In the genomic region with DNA sequence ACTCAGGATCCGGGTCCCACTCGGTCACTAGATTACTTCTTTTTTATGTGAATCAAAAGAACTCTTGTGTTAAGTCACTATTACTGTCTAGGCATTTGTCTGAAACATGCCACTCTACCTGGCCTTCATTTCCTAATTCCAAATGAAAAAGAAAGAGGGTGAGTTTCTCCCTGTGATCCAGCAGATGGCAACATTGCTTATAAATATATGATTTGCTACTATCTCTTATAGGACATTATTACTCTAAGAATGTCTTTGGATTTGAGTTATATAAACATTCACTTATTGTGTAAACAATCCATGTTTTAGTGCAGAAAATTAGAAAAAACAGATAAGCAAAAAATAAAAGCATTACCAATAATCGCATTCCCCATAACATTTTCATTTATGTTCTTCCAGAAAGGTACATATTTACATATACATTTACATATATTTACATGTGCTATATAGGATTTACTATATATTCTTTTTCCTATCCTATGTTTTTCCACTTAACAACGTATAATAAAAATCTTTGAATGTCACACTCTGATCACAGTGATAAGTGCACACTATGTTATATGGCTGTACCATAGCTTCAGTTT, we compare ENCODE assay signal across 8 cellular contexts.
A peak's percentile ranks its signal among the peaks of the same experiment; 100 is the strongest.
DNase-seq lines count a peak whose midpoint lies in the region; ATAC-seq and TF ChIP-seq lines count a peak whose summit lies in the region.

No MANE protein-coding gene starts in this region.

- H3K4me3 Mint-ChIP-seq in natural killer cell treated with Interleukin-12 subunit alpha and Interleukin-12 subunit beta and Interleukin-15 and Interleukin-18, amount 100 ng/mL, for 72 hours = no peak overlapping the region

- H3K27ac ChIP-seq in cardiac muscle cell = no peak overlapping the region
- H3K27ac ChIP-seq in thoracic aorta = no peak overlapping the region
- H3K27ac ChIP-seq in upper lobe of left lung = no peak overlapping the region

- no peak for TF ChIP-seq EP300 in upper lobe of left lung (IDR thresholded peaks at IDR 0.05)

- WGBS in upper lobe of left lung, 2 donors = 67 to 75% methylated on average over 4 of the region's 4 CpGs

- no peaks in the 10 kb centered on the region for H3K9me3 Mint-ChIP-seq in natural killer cell treated with Interleukin-12 subunit alpha and Interleukin-12 subunit beta and Interleukin-15 and Interleukin-18, amount 100 ng/mL, for 72 hours

- peak; percentile 27 to 36 for DNase-seq in cardiac muscle cell (ENCODE audit: low read depth in 1 of 2, low spot score in 1 of 2)
- no peak for DNase-seq in left cardiac atrium
- peak; percentile 46 for DNase-seq in NCI-H2196 (lab: John Stamatoyannopoulos, UW; ENCODE audit: unreplicated experiment)
- DNase-seq in dermis microvascular lymphatic vessel endothelial cell (ENCODE audit: low read depth in 2 of 2) = peak; percentile 2 to 21
- no peak for DNase-seq in thoracic aorta (ENCODE audit: low spot score)
- DNase-seq in upper lobe of left lung = no peak
- no peak for DNase-seq in SHP77 treated with DMSO at 0.1 percent for 48 hours (lab: John Stamatoyannopoulos, UW)
- no peak for DNase-seq in natural killer cell treated with Interleukin-12 subunit alpha and Interleukin-12 subunit beta and Interleukin-15 and Interleukin-18, amount 100 ng/mL, for 72 hours (ENCODE audit: low spot score)

- H3K27me3 Mint-ChIP-seq in natural killer cell treated with Interleukin-12 subunit alpha and Interleukin-12 subunit beta and Interleukin-15 and Interleukin-18, amount 100 ng/mL, for 72 hours = peaks cover 7 to 13% of the 10 kb centered on the region in 2 donors

- H3K4me1 Mint-ChIP-seq in natural killer cell treated with Interleukin-12 subunit alpha and Interleukin-12 subunit beta and Interleukin-15 and Interleukin-18, amount 100 ng/mL, for 72 hours (ENCODE audit: low read depth in 2 of 2) = no peaks in the 10 kb centered on the region

- H3K36me3 Mint-ChIP-seq in natural killer cell treated with Interleukin-12 subunit alpha and Interleukin-12 subunit beta and Interleukin-15 and Interleukin-18, amount 100 ng/mL, for 72 hours = no peaks in the 10 kb centered on the region

- intact Hi-C loops in left cardiac atrium (cut with DNase I) = no loop called here

- H3K36me3 ChIP-seq in cardiac muscle cell = no peaks in the 10 kb centered on the region
- no peaks in the 10 kb centered on the region for H3K36me3 ChIP-seq in thoracic aorta
- no peaks in the 10 kb centered on the region for H3K36me3 ChIP-seq in upper lobe of left lung

- H3K4me1 ChIP-seq in cardiac muscle cell (ENCODE audit: low read depth) = no peaks in the 10 kb centered on the region
- no peaks in the 10 kb centered on the region for H3K4me1 ChIP-seq in thoracic aorta (ENCODE audit: control insufficient read depth in 1 of 2, low read depth in 2 of 2)
- no peaks in the 10 kb centered on the region for H3K4me1 ChIP-seq in upper lobe of left lung

- H3K27me3 ChIP-seq in cardiac muscle cell (no peaks in the 10 kb centered on the region), thoracic aorta (replicated peaks; ENCODE audit: insufficient read depth) (no peaks in the 10 kb centered on the region), upper lobe of left lung (no peaks in the 10 kb centered on the region)

- TF ChIP-seq POLR2A in upper lobe of left lung (IDR thresholded peaks at IDR 0.05) = no peak

- H3K4me3 ChIP-seq in cardiac muscle cell (no peak overlapping the region), thoracic aorta (no peak overlapping the region), upper lobe of left lung (no peak overlapping the region)

- ATAC-seq in left cardiac atrium (no peak), thoracic aorta (ENCODE audit: insufficient number of reproducible peaks, low FRiP score, low read depth) (no peak), upper lobe of left lung (ENCODE audit: low FRiP score in 2 of 2) (no peak)
- no peak for ATAC-seq in natural killer cell treated with Interleukin-12 subunit alpha and Interleukin-12 subunit beta and Interleukin-15 and Interleukin-18, amount 100 ng/mL, for 72 hours

- H3K27ac Mint-ChIP-seq in natural killer cell treated with Interleukin-12 subunit alpha and Interleukin-12 subunit beta and Interleukin-15 and Interleukin-18, amount 100 ng/mL, for 72 hours = no peak overlapping the region

- TF ChIP-seq CTCF in cardiac muscle cell (IDR thresholded peaks at IDR 0.05; ENCODE audit: low read depth, low read length) = peak; percentile 56
- peak; percentile 18 for TF ChIP-seq CTCF in thoracic aorta (IDR thresholded peaks at IDR 0.05)
- peak in 1 of 6 experiments; percentile 5 for TF ChIP-seq CTCF in upper lobe of left lung (IDR thresholded peaks at IDR 0.05)

- H3K9me3 ChIP-seq in cardiac muscle cell (ENCODE audit: low read depth) (no peaks in the 10 kb centered on the region), thoracic aorta (no peaks in the 10 kb centered on the region), upper lobe of left lung (no peaks in the 10 kb centered on the region)

Comparison
In these comparisons a context has a peak if more than half of its experiments do, and no peak if none do; other contexts are left out.
1. DNase-seq: peak in cardiac muscle cell (2 of 2), NCI-H2196 (single experiment) and dermis microvascular lymphatic vessel endothelial cell (2 of 2); none in left cardiac atrium (single experiment), thoracic aorta (single experiment), upper lobe of left lung (0 of 2), SHP77 treated with DMSO at 0.1 percent for 48 hours (single experiment) and natural killer cell treated with Interleukin-12 subunit alpha and Interleukin-12 subunit beta and Interleukin-15 and Interleukin-18, amount 100 ng/mL, for 72 hours (single experiment).